Comparison of ENCODE assay signal across 1 cellular context in genomic region chr2:32250290-32250689, GRCh38.
TF ChIP-seq lines count a peak whose summit lies in the region.

No MANE protein-coding gene starts in this region.

TF ChIP-seq in HepG2, 621 proteins besides CTCF, POLR2A, EP300 and RAD21 (continued from another document and continues in another):
- TF ChIP-seq FOXP4 (CRISPR knock-in tag; IDR thresholded peaks at IDR 0.05) (0 out of 2 replicates have a peak, but pooled peaks have one; percentile 33), NCOA2 (CRISPR knock-in tag; IDR thresholded peaks at IDR 0.05) (peak; percentile 27; the same call in 1 of the 2 replicates), MAFG (CRISPR knock-in tag; IDR thresholded peaks at IDR 0.05) (no peak), NFYB (CRISPR knock-in tag; IDR thresholded peaks at IDR 0.05) (no peak), FOXK1 (CRISPR knock-in tag; IDR thresholded peaks at IDR 0.05; ENCODE audit: borderline replicate concordance, low read depth) (no peak), ZNF746 (CRISPR knock-in tag; IDR thresholded peaks at IDR 0.05) (peak; percentile 29; the same call in 1 of the 2 replicates), ZNF34 (CRISPR knock-in tag; IDR thresholded peaks at IDR 0.05; ENCODE audit: borderline replicate concordance) (0 out of 2 replicates have a peak, but pooled peaks have one; percentile 45), THYN1 (CRISPR knock-in tag; IDR thresholded peaks at IDR 0.05; ENCODE audit: borderline replicate concordance, low read depth) (no peak), ZNF446 (CRISPR knock-in tag; IDR thresholded peaks at IDR 0.05) (no peak), MAFF (IDR thresholded peaks at IDR 0.05; ENCODE audit: low read depth, low read length) (peak; percentile 46; the same call in 1 of the 2 replicates), SIX1 (CRISPR knock-in tag; IDR thresholded peaks at IDR 0.05; ENCODE audit: borderline replicate concordance) (no peak), TCF12 (IDR thresholded peaks at IDR 0.05) (no peak), TCF12 (CRISPR knock-in tag; IDR thresholded peaks at IDR 0.05) (no peak), ZNF619 (CRISPR knock-in tag; IDR thresholded peaks at IDR 0.05) (no peak), ISX (CRISPR knock-in tag; conservative IDR thresholded peaks at IDR 0.05) (no peak), HDAC1 (CRISPR knock-in tag; IDR thresholded peaks at IDR 0.05) (peak; percentile 42; the same call in 1 of the 2 replicates), ETV5 (CRISPR knock-in tag; IDR thresholded peaks at IDR 0.05; ENCODE audit: borderline replicate concordance) (peak; percentile 45; the same call in 1 of the 2 replicates), SP140L (CRISPR knock-in tag; IDR thresholded peaks at IDR 0.05; ENCODE audit: borderline replicate concordance) (no peak), FUBP1 (CRISPR knock-in tag; IDR thresholded peaks at IDR 0.05; ENCODE audit: borderline replicate concordance) (no peak), SALL1 (CRISPR knock-in tag; IDR thresholded peaks at IDR 0.05) (peak; percentile 15; the same call in 1 of the 2 replicates), ZBTB26 (CRISPR knock-in tag; IDR thresholded peaks at IDR 0.05; ENCODE audit: borderline replicate concordance) (no peak), SCMH1 (CRISPR knock-in tag; IDR thresholded peaks at IDR 0.05; ENCODE audit: borderline replicate concordance) (no peak), SOX5 (CRISPR knock-in tag; IDR thresholded peaks at IDR 0.05; ENCODE audit: borderline replicate concordance) (0 out of 2 replicates have a peak, but pooled peaks have one; percentile 13), ASH2L (IDR thresholded peaks at IDR 0.05; ENCODE audit: insufficient read length, low read depth, low read length) (peak; percentile 22), ZBTB25 (CRISPR knock-in tag; IDR thresholded peaks at IDR 0.05) (0 out of 2 replicates have a peak, but pooled peaks have one; percentile 22), SATB2 (CRISPR knock-in tag; IDR thresholded peaks at IDR 0.05) (0 out of 2 replicates have a peak, but pooled peaks have one; percentile 27), PLRG1 (conservative IDR thresholded peaks at IDR 0.05) (no peak), THAP11 (CRISPR knock-in tag; IDR thresholded peaks at IDR 0.05) (0 out of 2 replicates have a peak, but pooled peaks have one; percentile 20), PATZ1 (CRISPR knock-in tag; IDR thresholded peaks at IDR 0.05) (no peak), ZNF747 (CRISPR knock-in tag; IDR thresholded peaks at IDR 0.05; ENCODE audit: borderline replicate concordance) (no peak), NFYC (CRISPR knock-in tag; IDR thresholded peaks at IDR 0.05) (no peak), NR0B2 (CRISPR knock-in tag; IDR thresholded peaks at IDR 0.05) (no peak), NCOR1 (IDR thresholded peaks at IDR 0.05; ENCODE audit: borderline replicate concordance, low read length) (no peak), ARID5B (CRISPR knock-in tag; IDR thresholded peaks at IDR 0.05) (peak; percentile 60), POLR2AphosphoS2 (IDR thresholded peaks at IDR 0.05; ENCODE audit: low read depth, low read length) (no peak), HNF4A (CRISPR knock-in tag; IDR thresholded peaks at IDR 0.05) (peak; percentile 74), ZBTB33 (CRISPR knock-in tag; IDR thresholded peaks at IDR 0.05) (no peak), TEAD3 (CRISPR knock-in tag; optimal IDR thresholded peaks at IDR 0.05; ENCODE audit: borderline replicate concordance) (peak; percentile 60), FOSL2 (CRISPR knock-in tag; IDR thresholded peaks at IDR 0.05) (peak; percentile 23; the same call in 1 of the 2 replicates), SAP130 (CRISPR knock-in tag; IDR thresholded peaks at IDR 0.05; ENCODE audit: low read depth) (peak; percentile 38; the same call in 1 of the 2 replicates), ZSCAN21 (CRISPR knock-in tag; IDR thresholded peaks at IDR 0.05; ENCODE audit: borderline replicate concordance) (no peak), ZNF292 (CRISPR knock-in tag; IDR thresholded peaks at IDR 0.05; ENCODE audit: borderline replicate concordance, low read depth) (peak; percentile 27; the same call in 1 of the 2 replicates), ZNF281 (CRISPR knock-in tag; IDR thresholded peaks at IDR 0.05; ENCODE audit: borderline replicate concordance) (no peak), NFIB (CRISPR knock-in tag; IDR thresholded peaks at IDR 0.05; ENCODE audit: borderline replicate concordance) (no peak), GATAD2A (CRISPR knock-in tag; IDR thresholded peaks at IDR 0.05) (0 out of 2 replicates have a peak, but pooled peaks have one; percentile 41), BORCS8-MEF2B (CRISPR knock-in tag; IDR thresholded peaks at IDR 0.05) (no peak), FOXA3 (CRISPR knock-in tag; IDR thresholded peaks at IDR 0.05) (peak; percentile 55; the same call in 1 of the 2 replicates), HOXA5 (CRISPR knock-in tag; IDR thresholded peaks at IDR 0.05) (no peak), IRF2 (CRISPR knock-in tag; IDR thresholded peaks at IDR 0.05) (peak; percentile 34; the same call in 1 of the 2 replicates)
